In the genomic region with DNA sequence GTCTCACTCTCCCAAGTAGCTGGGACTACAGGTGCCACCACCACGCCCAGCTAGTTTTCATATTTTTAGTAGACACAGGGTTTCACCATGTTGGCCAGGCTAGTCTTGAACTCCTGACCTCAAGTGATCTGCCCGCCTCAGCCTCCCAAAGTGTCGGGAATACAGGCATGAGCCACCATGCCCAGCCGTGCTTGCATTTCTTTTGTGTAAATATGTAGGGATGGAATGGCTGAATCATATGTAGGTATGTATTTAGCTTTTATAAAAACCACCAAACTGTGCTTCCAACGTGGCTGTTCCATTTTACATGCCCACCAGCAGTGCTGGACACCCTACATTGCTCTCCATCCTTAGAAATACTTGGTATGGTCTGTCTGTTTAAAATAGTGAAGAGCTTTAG, we compare ENCODE assay signal across 25 cellular contexts.
"Had no signal": no experiment of that assay in that cellular context is flagged by ENCODE, and none has a peak within 500 bp of the region (broad histone marks: within the 10 kb centered on the region; RNA-seq: fewer than 3 reads in every experiment).

No MANE protein-coding gene starts in this region.

- H3K4me1 ChIP-seq: adrenal gland, body of pancreas, esophagus muscularis mucosa, foreskin keratinocyte, gastrocnemius medialis had no signal

- H3K27ac ChIP-seq: adrenal gland, body of pancreas, esophagus muscularis mucosa, foreskin keratinocyte, gastrocnemius medialis, heart left ventricle had no signal

- H3K27me3 ChIP-seq: adrenal gland, body of pancreas, gastrocnemius medialis, heart left ventricle had no signal

- H3K36me3 ChIP-seq: adrenal gland, esophagus muscularis mucosa, gastrocnemius medialis, heart left ventricle had no signal

- H3K9me3 ChIP-seq: adrenal gland, body of pancreas had no signal

- DNase-seq: activated CD4-positive, alpha-beta memory T cell treated with anti-CD3 and anti-CD28 coated beads for 36 hours; activated CD4-positive, alpha-beta T cell treated with anti-CD3 and anti-CD28 coated beads for 36 hours; activated CD4-positive, alpha-beta T cell treated with anti-CD3 and anti-CD28 coated beads, Interleukin-2, amount 10 ng/mL, durations not matched to agents 24 days and 14 days; activated CD4-positive, CD25-positive, alpha-beta regulatory T cell; activated CD4-positive, CD25-positive, alpha-beta regulatory T cell treated with anti-CD3 and anti-CD28 coated beads, Interleukin-2, amount 50 U/mL, for 72 hours; activated CD8-positive, alpha-beta T cell treated with anti-CD3 and anti-CD28 coated beads, Interleukin-2, amount 10 ng/mL, durations not matched to agents 7 days and 5 days; activated naive CD4-positive, alpha-beta T cell treated with anti-CD3 and anti-CD28 coated beads for 36 hours; activated naive CD8-positive, alpha-beta T cell treated with anti-CD3 and anti-CD28 coated beads for 36 hours; activated naive CD8-positive, alpha-beta T cell treated with anti-CD3 and anti-CD28 coated beads, Interleukin-2, amount 50 U/mL, for 24 hours; activated T-cell treated with anti-CD3 and anti-CD28 coated beads for 4 hours; activated T-cell treated with anti-CD3 and anti-CD28 coated beads, Interleukin-2, amount 50 U/mL, for 24 hours; activated T-cell treated with anti-CD3 and anti-CD28 coated beads, Interleukin-2, amount 50 U/mL, for 72 hours; amygdala; aorta; body of pancreas; caudate nucleus; effector memory CD4-positive, alpha-beta T cell; erythroblast; foreskin keratinocyte; gastrocnemius medialis; glutamatergic neuron; heart left ventricle; T-helper 2 cell had no signal

- H3K4me3 ChIP-seq: adrenal gland, body of pancreas, esophagus muscularis mucosa, gastrocnemius medialis, heart left ventricle had no signal
